14 cellular contexts compared by ENCODE assay signal in genomic region chr5:1930501-1930879, GRCh38. TPM values are rescaled to one million over a fixed set of nuclear protein-coding genes. Genes with fewer than 3 reads are reported as not detected.
DNase-seq lines count a peak whose midpoint lies in the region; ATAC-seq and TF ChIP-seq lines count a peak whose summit lies in the region.
"Had no signal": no experiment of that assay in that cellular context is flagged by ENCODE, and none has a peak within 500 bp of the region (broad histone marks: within the 10 kb centered on the region; RNA-seq: fewer than 3 reads in every experiment).

No MANE protein-coding gene starts in this region.

- peak overlapping the region; percentile 85 for H3K4me2 ChIP-seq in neural progenitor cell

- H3K4me3 Mint-ChIP-seq in activated naive CD8-positive, alpha-beta T cell treated with anti-CD3 and anti-CD28 coated beads, Interleukin-2, amount 50 U/mL, for 24 hours = no peak overlapping the region
- H3K4me3 Mint-ChIP-seq in activated naive CD8-positive, alpha-beta T cell treated with anti-CD3 and anti-CD28 coated beads for 36 hours = no peak overlapping the region
- H3K4me3 Mint-ChIP-seq in neural progenitor cell = no peak overlapping the region

- H3K4me1 ChIP-seq in foreskin keratinocyte (no peaks in the 10 kb centered on the region), neural progenitor cell (no peaks in the 10 kb centered on the region), aorta (ENCODE audit: control insufficient read depth in 1 of 2, insufficient read depth in 2 of 2, low read length in 2 of 2) (no peaks in the 10 kb centered on the region)

- ATAC-seq in activated naive CD8-positive, alpha-beta T cell treated with anti-CD3 and anti-CD28 coated beads, Interleukin-2, amount 50 U/mL, for 24 hours = peak; percentile 21
- ATAC-seq in foreskin keratinocyte (peak; percentile 58), aorta (ENCODE audit: low FRiP score) (peak; percentile 23), HG02588 (IDR thresholded peaks at IDR 0.05; ENCODE audit: unreplicated experiment) (no peak), GM21723 (IDR thresholded peaks at IDR 0.05; ENCODE audit: unreplicated experiment) (no peak)

- H3K27me3 Mint-ChIP-seq in activated naive CD8-positive, alpha-beta T cell treated with anti-CD3 and anti-CD28 coated beads, Interleukin-2, amount 50 U/mL, for 24 hours = peaks cover 21% of the 10 kb centered on the region
- peaks cover 32% of the 10 kb centered on the region for H3K27me3 Mint-ChIP-seq in activated naive CD8-positive, alpha-beta T cell treated with anti-CD3 and anti-CD28 coated beads for 36 hours
- peaks cover 21% of the 10 kb centered on the region for H3K27me3 Mint-ChIP-seq in neural progenitor cell (ENCODE audit: insufficient read depth, low read depth)

- H3K9me3 Mint-ChIP-seq in activated naive CD8-positive, alpha-beta T cell treated with anti-CD3 and anti-CD28 coated beads, Interleukin-2, amount 50 U/mL, for 24 hours = no peaks in the 10 kb centered on the region
- no peaks in the 10 kb centered on the region for H3K9me3 Mint-ChIP-seq in activated naive CD8-positive, alpha-beta T cell treated with anti-CD3 and anti-CD28 coated beads for 36 hours
- no peaks in the 10 kb centered on the region for H3K9me3 Mint-ChIP-seq in neural progenitor cell

- H3K27ac ChIP-seq in foreskin keratinocyte (peak overlapping the region; percentile 86), neural progenitor cell (no peak overlapping the region), aorta (ENCODE audit: low read depth in 1 of 2, low read length in 2 of 2) (no peak overlapping the region), brain microvascular endothelial cell (no peak overlapping the region)
- H3K27ac ChIP-seq: VCaP had no signal

- H3K9me3 ChIP-seq in neural progenitor cell (ENCODE audit: low read depth) (no peaks in the 10 kb centered on the region), aorta (ENCODE audit: control insufficient read depth, low read length) (no peaks in the 10 kb centered on the region)

- peak overlapping the region; percentile 92 for H2AFZ ChIP-seq in neural progenitor cell (replicated peaks)

- no peaks in the 10 kb centered on the region for H3K27me3 ChIP-seq in foreskin keratinocyte
- H3K27me3 ChIP-seq in neural progenitor cell = peaks cover 65% of the 10 kb centered on the region
- no peaks in the 10 kb centered on the region for H3K27me3 ChIP-seq in aorta (ENCODE audit: control insufficient read depth in 1 of 2, insufficient read depth in 2 of 2, low read length in 1 of 2)
- peaks cover 15% of the 10 kb centered on the region for H3K27me3 ChIP-seq in brain microvascular endothelial cell (replicated peaks)

- H3K4me3 ChIP-seq in neural progenitor cell (peak overlapping the region; percentile 48), aorta (ENCODE audit: low read length in 2 of 2) (peak overlapping the region in 1 of 2 donors; percentile 37), brain microvascular endothelial cell (ENCODE audit: low read depth, low read length) (no peak overlapping the region)

- TF ChIP-seq CTCF in foreskin keratinocyte (conservative IDR thresholded peaks at IDR 0.05) (no peak), neural progenitor cell (IDR thresholded peaks at IDR 0.05) (no peak), brain microvascular endothelial cell (IDR thresholded peaks at IDR 0.05; ENCODE audit: low read depth, low read length, missing control alignments) (no peak)

- H3K9ac ChIP-seq in neural progenitor cell = no peak overlapping the region

- DNase-seq in activated naive CD8-positive, alpha-beta T cell treated with anti-CD3 and anti-CD28 coated beads, Interleukin-2, amount 50 U/mL, for 24 hours = no peak
- no peak for DNase-seq in activated naive CD8-positive, alpha-beta T cell treated with anti-CD3 and anti-CD28 coated beads for 36 hours
- DNase-seq in foreskin keratinocyte (no peak), neural progenitor cell (ENCODE audit: low spot score) (no peak), aorta (no peak), brain microvascular endothelial cell (no peak)
- DNase-seq: activated naive CD4-positive, alpha-beta T cell; stimulated activated CD4-positive, alpha-beta T cell treated with anti-CD3 and anti-CD28 coated beads, Interleukin-1b, Interleukin-23, amount 100 ng/mL, for 48 hours had no signal

- WGBS in aorta, 2 donors = 9 to 23% methylated on average over 9 to 27 of the region's 27 CpGs

- no peaks in the 10 kb centered on the region for H3K4me1 Mint-ChIP-seq in activated naive CD8-positive, alpha-beta T cell treated with anti-CD3 and anti-CD28 coated beads, Interleukin-2, amount 50 U/mL, for 24 hours
- H3K4me1 Mint-ChIP-seq in activated naive CD8-positive, alpha-beta T cell treated with anti-CD3 and anti-CD28 coated beads for 36 hours = no peaks in the 10 kb centered on the region
- peaks cover 6% of the 10 kb centered on the region for H3K4me1 Mint-ChIP-seq in neural progenitor cell

- in situ Hi-C loops in brain microvascular endothelial cell (cut with HindIII; ENCODE audit: low pct_ligation_motif_present, low sequenced_read_pairs) = no loop called here

- H3K36me3 Mint-ChIP-seq in activated naive CD8-positive, alpha-beta T cell treated with anti-CD3 and anti-CD28 coated beads, Interleukin-2, amount 50 U/mL, for 24 hours (ENCODE audit: low read depth) = no peaks in the 10 kb centered on the region
- H3K36me3 Mint-ChIP-seq in activated naive CD8-positive, alpha-beta T cell treated with anti-CD3 and anti-CD28 coated beads for 36 hours = no peaks in the 10 kb centered on the region
- no peaks in the 10 kb centered on the region for H3K36me3 Mint-ChIP-seq in neural progenitor cell

- H3F3A ChIP-seq in neural progenitor cell (ENCODE audit: low read depth) = peaks cover 34% of the 10 kb centered on the region

- H3K36me3 ChIP-seq in neural progenitor cell (no peaks in the 10 kb centered on the region), aorta (ENCODE audit: control insufficient read depth in 1 of 2, insufficient read depth in 2 of 2, low read length in 1 of 2) (no peaks in the 10 kb centered on the region), brain microvascular endothelial cell (replicated peaks) (no peaks in the 10 kb centered on the region)

- no peaks in the 10 kb centered on the region for H4K20me1 ChIP-seq in neural progenitor cell (ENCODE audit: low read depth)

- no peak overlapping the region for H3K27ac Mint-ChIP-seq in activated naive CD8-positive, alpha-beta T cell treated with anti-CD3 and anti-CD28 coated beads, Interleukin-2, amount 50 U/mL, for 24 hours
- no peak overlapping the region for H3K27ac Mint-ChIP-seq in activated naive CD8-positive, alpha-beta T cell treated with anti-CD3 and anti-CD28 coated beads for 36 hours
- H3K27ac Mint-ChIP-seq in neural progenitor cell = no peak overlapping the region

- H3K79me2 ChIP-seq in neural progenitor cell (ENCODE audit: low read depth) = no peaks in the 10 kb centered on the region

- intact Hi-C loops in aorta (cut with DNase I) = no loop called here

RNA-seq across cellular contexts. Expression of gene IRX4, which starts 47.8 kb away (rescaled TPM):
- total RNA-seq in activated naive CD8-positive, alpha-beta T cell treated with anti-CD3 and anti-CD28 coated beads for 36 hours = not detected
- total RNA-seq in foreskin keratinocyte (20.3 and 26.4 TPM in 2 replicates), neural progenitor cell (ENCODE audit: low replicate concordance) (not detected in 2 replicates), aorta (not detected)
- polyA plus RNA-seq in foreskin keratinocyte (22.0 and 32.8 TPM in 2 replicates), aorta (not detected)
- total RNA-seq: fibroblast of lung, M059J, mucosa of gallbladder had no signal
- polyA plus RNA-seq: fibroblast of lung had no signal

Comparison
In these comparisons a context has a peak if more than half of its experiments do, and no peak if none do; other contexts are left out.
1. ATAC-seq: peak in activated naive CD8-positive, alpha-beta T cell treated with anti-CD3 and anti-CD28 coated beads, Interleukin-2, amount 50 U/mL, for 24 hours (single experiment), foreskin keratinocyte (single experiment) and aorta (single experiment); none in HG02588 (single experiment) and GM21723 (single experiment).
2. RNA of gene IRX4, which starts 47.8 kb away (total RNA-seq): 20.3 to 26.4 TPM in foreskin keratinocyte; not detected in activated naive CD8-positive, alpha-beta T cell treated with anti-CD3 and anti-CD28 coated beads for 36 hours, not detected in neural progenitor cell and not detected in aorta; every median in the first group is over 10 times any median in the second.